ENCODE assay signal across 18 cellular contexts in genomic region chr17:78344666-78345065, GRCh38. TPM values are rescaled to one million over a fixed set of nuclear protein-coding genes. Genes with fewer than 3 reads are reported as not detected.
DNase-seq lines count a peak whose midpoint lies in the region; ATAC-seq, FAIRE-seq and TF ChIP-seq lines count a peak whose summit lies in the region.
"Had no signal": no experiment of that assay in that cellular context is flagged by ENCODE, and none has a peak within 500 bp of the region (broad histone marks: within the 10 kb centered on the region; RNA-seq: fewer than 3 reads in every experiment).

No MANE protein-coding gene starts in this region.

- H3K27me3 ChIP-seq in CD8-positive, alpha-beta memory T cell (ENCODE audit: insufficient read depth, low read length, poor library complexity, severe bottlenecking) = no peaks in the 10 kb centered on the region

- no peaks in the 10 kb centered on the region for H3K36me3 ChIP-seq in CD8-positive, alpha-beta memory T cell (ENCODE audit: insufficient read depth, low read length)
- H3K36me3 ChIP-seq: prostate gland had no signal

- H3K36me3 Mint-ChIP-seq in T-helper 2 cell treated with Interferon-gamma antibody and Interleukin-4, amounts not matched to agents 5 μg/mL and 100 μg/mL, for 36 hours (ENCODE audit: low read depth) = no peaks in the 10 kb centered on the region
- no peaks in the 10 kb centered on the region for H3K36me3 Mint-ChIP-seq in CD8-positive, alpha-beta memory T cell
- peaks cover 8% of the 10 kb centered on the region for H3K36me3 Mint-ChIP-seq in central memory CD8-positive, alpha-beta T cell (ENCODE audit: insufficient read depth)
- no peaks in the 10 kb centered on the region for H3K36me3 Mint-ChIP-seq in nephron (ENCODE audit: low read depth)
- H3K36me3 Mint-ChIP-seq: brain, type B pancreatic cell had no signal

- POLR2A ChIA-PET in CD8-positive, alpha-beta memory T cell (lab: Charles Lee) = interaction anchor here (1.1 to 2.9 kb wide), 6 partner anchors 10 to 30 kb away, joined by 3 to 17 read pairs (median 5); no protein-coding TSS in a partner anchor

- peaks cover 76% of the 10 kb centered on the region for H3K4me1 ChIP-seq in CD8-positive, alpha-beta memory T cell (ENCODE audit: insufficient read depth, low read length)

- H3K4me1 Mint-ChIP-seq in T-helper 2 cell treated with Interferon-gamma antibody and Interleukin-4, amounts not matched to agents 5 μg/mL and 100 μg/mL, for 36 hours (ENCODE audit: low read depth) = peaks cover 43% of the 10 kb centered on the region
- H3K4me1 Mint-ChIP-seq in CD8-positive, alpha-beta memory T cell = peaks cover 63 to 76% (median 72%) of the 10 kb centered on the region in 3 donors
- H3K4me1 Mint-ChIP-seq in central memory CD8-positive, alpha-beta T cell = peaks cover 68% of the 10 kb centered on the region
- peaks cover 40% of the 10 kb centered on the region for H3K4me1 Mint-ChIP-seq in nephron

- FAIRE-seq in frontal cortex (lab: Jason Lieb, UNC) = no peak
- FAIRE-seq: A204.1 had no signal

- no peaks in the 10 kb centered on the region for H3K9me3 Mint-ChIP-seq in T-helper 2 cell treated with Interferon-gamma antibody and Interleukin-4, amounts not matched to agents 5 μg/mL and 100 μg/mL, for 36 hours
- no peaks in the 10 kb centered on the region for H3K9me3 Mint-ChIP-seq in CD8-positive, alpha-beta memory T cell
- H3K9me3 Mint-ChIP-seq in central memory CD8-positive, alpha-beta T cell = no peaks in the 10 kb centered on the region
- H3K9me3 Mint-ChIP-seq in nephron = no peaks in the 10 kb centered on the region
- H3K9me3 Mint-ChIP-seq: type B pancreatic cell had no signal

- no peak for TF ChIP-seq CTCF in nephron (IDR thresholded peaks at IDR 0.05; ENCODE audit: unreplicated experiment in 3 of 3)

- ATAC-seq in central memory CD8-positive, alpha-beta T cell (replicated peaks; ENCODE audit: extremely low read depth, poor library complexity, severe bottlenecking) = no peak
- ATAC-seq in esophagus mucosa (no peak), HG03469 (IDR thresholded peaks at IDR 0.05; ENCODE audit: unreplicated experiment) (no peak)
- ATAC-seq: left colon, PC-3 had no signal

- H3K27ac Mint-ChIP-seq in T-helper 2 cell treated with Interferon-gamma antibody and Interleukin-4, amounts not matched to agents 5 μg/mL and 100 μg/mL, for 36 hours = peak overlapping the region; percentile 49
- H3K27ac Mint-ChIP-seq in CD8-positive, alpha-beta memory T cell = peak overlapping the region in 7 of 8 donors; percentile 4 to 92 (median 75)
- peak overlapping the region; percentile 25 for H3K27ac Mint-ChIP-seq in central memory CD8-positive, alpha-beta T cell (ENCODE audit: low read depth)
- peak overlapping the region in 2 of 3 experiments; percentile 15 to 41 for H3K27ac Mint-ChIP-seq in nephron
- H3K27ac Mint-ChIP-seq: type B pancreatic cell had no signal

- H3K4me3 Mint-ChIP-seq in T-helper 2 cell treated with Interferon-gamma antibody and Interleukin-4, amounts not matched to agents 5 μg/mL and 100 μg/mL, for 36 hours = no peak overlapping the region
- peak overlapping the region in 5 of 7 donors; percentile 26 to 83 (median 48) for H3K4me3 Mint-ChIP-seq in CD8-positive, alpha-beta memory T cell
- peak overlapping the region; percentile 75 for H3K4me3 Mint-ChIP-seq in central memory CD8-positive, alpha-beta T cell
- no peak overlapping the region for H3K4me3 Mint-ChIP-seq in nephron
- H3K4me3 Mint-ChIP-seq: brain, type B pancreatic cell had no signal

- no peak for DNase-seq in T-helper 2 cell treated with Interferon-gamma antibody and Interleukin-4, amounts not matched to agents 5 μg/mL and 100 μg/mL, for 36 hours (ENCODE audit: low spot score)
- DNase-seq in T-helper 2 cell = no peak
- DNase-seq in CD8-positive, alpha-beta memory T cell = no peak
- DNase-seq in central memory CD8-positive, alpha-beta T cell (ENCODE audit: low spot score in 2 of 2) = no peak
- DNase-seq in frontal cortex (ENCODE audit: low spot score in 2 of 2) = no peak
- DNase-seq: activated gamma-delta T cell treated with Interleukin-2 at 50 U/mL for 16 hours, hypothalamus, left colon, PC-3, SK-N-SH had no signal

- CTCF ChIA-PET in CD8-positive, alpha-beta memory T cell (lab: Charles Lee) = interaction anchor here (1.0 to 3.6 kb wide), 5 partner anchors 14 to 93 kb away, joined by 3 to 27 read pairs (median 4); partner anchors contain the start of gene SOCS3

- peak overlapping the region; percentile 45 for H3K4me3 ChIP-seq in CD8-positive, alpha-beta memory T cell (ENCODE audit: low read length)
- H3K4me3 ChIP-seq: prostate gland had no signal

- no peak overlapping the region for H3K27ac ChIP-seq in CD8-positive, alpha-beta memory T cell (ENCODE audit: low read depth, low read length)
- H3K27ac ChIP-seq: C4-2B, prostate gland had no signal

- H3K9me3 ChIP-seq in CD8-positive, alpha-beta memory T cell (ENCODE audit: low read length) = no peaks in the 10 kb centered on the region
- H3K9me3 ChIP-seq: prostate gland, SK-N-SH had no signal

- H3K27me3 Mint-ChIP-seq in T-helper 2 cell treated with Interferon-gamma antibody and Interleukin-4, amounts not matched to agents 5 μg/mL and 100 μg/mL, for 36 hours (ENCODE audit: low read depth) = peaks cover 2% of the 10 kb centered on the region
- H3K27me3 Mint-ChIP-seq in CD8-positive, alpha-beta memory T cell = peaks cover 0 to 1% of the 10 kb centered on the region in 2 donors
- H3K27me3 Mint-ChIP-seq in central memory CD8-positive, alpha-beta T cell = no peaks in the 10 kb centered on the region
- H3K27me3 Mint-ChIP-seq in nephron (ENCODE audit: low read depth) = no peaks in the 10 kb centered on the region

RNA-seq across cellular contexts. Expression of gene SOCS3, which starts 15.2 kb away (rescaled TPM):
- total RNA-seq in CD8-positive, alpha-beta memory T cell = 10 to 100 TPM; 26.9 to 27.4 TPM
- polyA plus RNA-seq in CD8-positive, alpha-beta memory T cell = 38.9 TPM
- total RNA-seq in esophagus mucosa (13.6 TPM), frontal cortex (5.3 TPM)

RNA-seq across cellular contexts. Expression of gene PGS1, which starts 33.8 kb away (rescaled TPM):
- total RNA-seq in CD8-positive, alpha-beta memory T cell = 10 to 100 TPM; 48.2 to 51.5 TPM
- 31.5 TPM for polyA plus RNA-seq in CD8-positive, alpha-beta memory T cell
- total RNA-seq in esophagus mucosa (15.9 TPM), frontal cortex (18.8 TPM)

Comparison
In these comparisons a context has a peak if more than half of its experiments do, and no peak if none do; other contexts are left out.
1. H3K27ac Mint-ChIP-seq: peak in every context shown above with its lines; median percentile 75 in CD8-positive, alpha-beta memory T cell; 49 in T-helper 2 cell treated with Interferon-gamma antibody and Interleukin-4, amounts not matched to agents 5 μg/mL and 100 μg/mL, for 36 hours; 28 in nephron; 25 in central memory CD8-positive, alpha-beta T cell.
2. H3K4me3 Mint-ChIP-seq: peak in CD8-positive, alpha-beta memory T cell (5 of 7) and central memory CD8-positive, alpha-beta T cell (single experiment); none in T-helper 2 cell treated with Interferon-gamma antibody and Interleukin-4, amounts not matched to agents 5 μg/mL and 100 μg/mL, for 36 hours (single experiment) and nephron (0 of 3).